In genomic region chr6:112244428-112244827, GRCh38 we compare ENCODE assay signal across 25 cellular contexts. TPM values are rescaled to one million over a fixed set of nuclear protein-coding genes. Genes with fewer than 3 reads are reported as not detected.
DNase-seq lines count a peak whose midpoint lies in the region; ATAC-seq, FAIRE-seq and TF ChIP-seq lines count a peak whose summit lies in the region.
"Had no signal": no experiment of that assay in that cellular context is flagged by ENCODE, and none has a peak within 500 bp of the region (broad histone marks: within the 10 kb centered on the region; RNA-seq: fewer than 3 reads in every experiment).

No MANE protein-coding gene starts in this region.

- TF ChIP-seq POLR2A in esophagus muscularis mucosa (IDR thresholded peaks at IDR 0.05; ENCODE audit: low read depth) (no peak), tibial nerve (IDR thresholded peaks at IDR 0.05) (no peak), erythroblast (IDR thresholded peaks at IDR 0.05; ENCODE audit: low read length) (no peak)

- intact Hi-C loops in esophagus muscularis mucosa (cut with DNase I): no loop called here

- H3K4me1 ChIP-seq in esophagus muscularis mucosa (peaks cover 50 to 98% (median 93%) of the 10 kb centered on the region in 4 donors), tibial nerve (peaks cover 0 to 93% (median 46%) of the 10 kb centered on the region in 4 donors), small intestine (ENCODE audit: control insufficient read depth in 2 of 2, insufficient read depth in 1 of 2, low read depth in 1 of 2, low read length in 1 of 2) (no peaks in the 10 kb centered on the region)
- H3K4me1 ChIP-seq: parathyroid adenoma had no signal

- FAIRE-seq in small intestine (lab: Jason Lieb, UNC): no peak
- FAIRE-seq: TTC549 had no signal

- DNase-seq in DMS53 (lab: John Stamatoyannopoulos, UW): peak; percentile 6
- no peak for DNase-seq in DMS53 treated with DMSO at 0.1 percent for 48 hours (lab: John Stamatoyannopoulos, UW; ENCODE audit: unreplicated experiment)
- no peak for DNase-seq in esophagus muscularis mucosa (ENCODE audit: extremely low spot score)
- DNase-seq in tibial nerve (ENCODE audit: low spot score in 2 of 2): no peak
- DNase-seq in small intestine: no peak
- no peak for DNase-seq in erythroblast (lab: John Stamatoyannopoulos, UW)
- DNase-seq: activated CD4-positive, alpha-beta T cell treated with anti-CD3 and anti-CD28 coated beads, Interleukin-2, amount 50 U/mL, for 1 hour; activated naive CD8-positive, alpha-beta T cell treated with anti-CD3 and anti-CD28 coated beads for 36 hours; activated T-cell treated with anti-CD3 and anti-CD28 coated beads, Interleukin-2, amount 50 U/mL, for 24 hours; DMS79 treated with DMSO at 0.1 percent for 48 hours; effector memory CD8-positive, alpha-beta T cell; GOT3; immature natural killer cell; mucosa of descending colon; NCI-H2081; NCI-H526; OCI-M1 had no signal

- no peak for TF ChIP-seq CTCF in esophagus muscularis mucosa (IDR thresholded peaks at IDR 0.05)
- TF ChIP-seq CTCF in nephron (IDR thresholded peaks at IDR 0.05; ENCODE audit: unreplicated experiment in 3 of 3): no peak
- no peak for TF ChIP-seq CTCF in tibial nerve (IDR thresholded peaks at IDR 0.05)

- 38% methylated on average over 5 of the region's 5 CpGs for WGBS in esophagus muscularis mucosa
- WGBS in tibial nerve, 2 donors: 32 to 44% methylated on average over 5 of the region's 5 CpGs
- WGBS in small intestine, 3 donors: 52 to 64% (median 55%) methylated on average over 5 of the region's 5 CpGs

- H3K4me1 Mint-ChIP-seq in nephron: peaks cover 63% of the 10 kb centered on the region
- H3K4me1 Mint-ChIP-seq: CD14-positive monocyte had no signal

- H3K9me3 ChIP-seq in esophagus muscularis mucosa (no peaks in the 10 kb centered on the region), tibial nerve (no peaks in the 10 kb centered on the region), small intestine (ENCODE audit: control insufficient read depth, low read depth) (no peaks in the 10 kb centered on the region)
- H3K9me3 ChIP-seq: mucosa of descending colon had no signal

- H3K27ac Mint-ChIP-seq in nephron: peak overlapping the region; percentile 87 to 97 (median 95)
- H3K27ac Mint-ChIP-seq: activated naive CD8-positive, alpha-beta T cell treated with anti-CD3 and anti-CD28 coated beads for 36 hours; activated T-cell treated with anti-CD3 and anti-CD28 coated beads, Interleukin-2, amount 50 U/mL, for 24 hours; CD14-positive monocyte; effector memory CD8-positive, alpha-beta T cell; immature natural killer cell had no signal

- no peaks in the 10 kb centered on the region for H3K9me3 Mint-ChIP-seq in nephron
- H3K9me3 Mint-ChIP-seq: activated naive CD8-positive, alpha-beta T cell treated with anti-CD3 and anti-CD28 coated beads for 36 hours; activated T-cell treated with anti-CD3 and anti-CD28 coated beads, Interleukin-2, amount 50 U/mL, for 24 hours; effector memory CD8-positive, alpha-beta T cell; immature natural killer cell had no signal

- peaks cover 23% of the 10 kb centered on the region for H3K36me3 Mint-ChIP-seq in nephron (ENCODE audit: low read depth)
- H3K36me3 Mint-ChIP-seq: activated naive CD8-positive, alpha-beta T cell treated with anti-CD3 and anti-CD28 coated beads for 36 hours; CD14-positive monocyte; immature natural killer cell had no signal

- no peak overlapping the region for H3K4me3 Mint-ChIP-seq in nephron
- H3K4me3 Mint-ChIP-seq: activated naive CD8-positive, alpha-beta T cell treated with anti-CD3 and anti-CD28 coated beads for 36 hours; activated T-cell treated with anti-CD3 and anti-CD28 coated beads, Interleukin-2, amount 50 U/mL, for 24 hours; CD14-positive monocyte; effector memory CD8-positive, alpha-beta T cell; immature natural killer cell had no signal

- TF ChIP-seq EP300 in esophagus muscularis mucosa (IDR thresholded peaks at IDR 0.05) (no peak), tibial nerve (IDR thresholded peaks at IDR 0.05) (no peak)

- H3K27ac ChIP-seq in esophagus muscularis mucosa (replicated peaks in 1 of 4) (peak overlapping the region; percentile 92 to 98 (median 93)), tibial nerve (peak overlapping the region in 3 of 4 donors; percentile 44 to 98 (median 97)), small intestine (ENCODE audit: low read depth in 1 of 2, low read length in 1 of 2) (peak overlapping the region in 1 of 2 donors; percentile 73)
- H3K27ac ChIP-seq: 22Rv1, cardiac muscle cell had no signal

- H3K4me3 ChIP-seq in esophagus muscularis mucosa (peak overlapping the region in 3 of 4 donors; percentile 8 to 40 (median 19)), tibial nerve (peak overlapping the region in 2 of 4 donors; percentile 4 to 25), small intestine (ENCODE audit: low read depth in 1 of 2, low read length in 2 of 2) (no peak overlapping the region)
- H3K4me3 ChIP-seq: cardiac muscle cell, mucosa of descending colon, SK-N-MC had no signal

- H3K27me3 Mint-ChIP-seq in nephron (ENCODE audit: low read depth): no peaks in the 10 kb centered on the region

- no peaks in the 10 kb centered on the region for H3K27me3 ChIP-seq in esophagus muscularis mucosa
- no peaks in the 10 kb centered on the region for H3K27me3 ChIP-seq in tibial nerve
- H3K27me3 ChIP-seq in small intestine (ENCODE audit: control insufficient read depth in 2 of 2, insufficient read depth in 2 of 2, low read length in 2 of 2): no peaks in the 10 kb centered on the region
- H3K27me3 ChIP-seq: cardiac muscle cell had no signal

- H3K36me3 ChIP-seq in esophagus muscularis mucosa (no peaks in the 10 kb centered on the region), tibial nerve (no peaks in the 10 kb centered on the region), small intestine (ENCODE audit: control insufficient read depth in 2 of 2, insufficient read depth in 2 of 2, low read length in 2 of 2) (no peaks in the 10 kb centered on the region)

- no peak for ATAC-seq in GM21447 (IDR thresholded peaks at IDR 0.05; ENCODE audit: unreplicated experiment)
- ATAC-seq: effector memory CD8-positive, alpha-beta T cell; mucosa of descending colon had no signal

RNA-seq across cellular contexts. Expression of gene LAMA4, which starts 9.9 kb away (rescaled TPM):
- total RNA-seq in esophagus muscularis mucosa (100 to 1,000 TPM; 261 to 336 (median 303) TPM), tibial nerve (100 to 1,000 TPM; 229 to 524 (median 468) TPM)
- polyA plus RNA-seq in small intestine: 10 to 100 TPM in 1 of 3 donors, 1 to 10 TPM in 2; 2.0 to 12.4 (median 5.9) TPM
- total RNA-seq: activated naive CD8-positive, alpha-beta T cell treated with anti-CD3 and anti-CD28 coated beads for 36 hours had no signal
- polyA plus RNA-seq: CD14-positive monocyte, immature natural killer cell had no signal

Comparison
In these comparisons a context has a peak if more than half of its experiments do, and no peak if none do; other contexts are left out.
1. H3K4me3 ChIP-seq: peak in esophagus muscularis mucosa (3 of 4); none in small intestine (0 of 2).